Comparison of ENCODE assay signal across 8 cellular contexts in the genomic region with DNA sequence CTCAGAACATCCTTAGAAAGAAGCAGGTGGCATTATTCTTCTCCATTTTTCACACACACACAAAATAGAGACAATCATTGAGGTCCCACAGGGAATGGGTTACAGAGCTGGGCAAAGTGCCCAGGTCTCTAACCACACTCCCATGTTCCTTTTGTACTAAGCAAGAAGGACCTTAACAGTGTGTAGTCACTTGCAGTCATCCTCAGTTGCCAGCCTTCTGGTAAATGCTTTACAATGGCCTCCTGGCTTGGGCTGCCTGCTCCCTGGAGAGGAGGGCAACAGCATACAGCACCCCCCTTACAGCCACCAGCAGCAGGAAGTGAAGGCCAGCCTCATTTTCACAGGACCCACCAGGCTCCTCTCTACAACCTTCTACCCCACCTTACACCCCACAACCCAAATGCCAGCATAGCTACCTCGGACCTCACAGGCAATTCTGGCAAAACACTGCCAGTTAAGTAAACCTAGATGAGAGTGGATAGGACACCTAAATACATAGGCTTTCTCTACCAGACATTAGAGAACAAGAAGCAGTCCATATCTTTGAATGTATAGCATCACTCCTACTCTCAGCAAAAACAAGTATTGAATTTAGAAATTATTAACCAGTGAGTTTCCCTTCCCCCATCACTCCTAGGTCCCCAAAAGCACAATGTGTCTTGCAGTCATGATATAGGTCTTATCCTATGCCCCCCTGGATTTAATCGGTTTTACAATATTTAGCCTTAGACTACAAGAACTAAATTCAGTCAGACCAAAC.
DNase-seq lines count a peak whose midpoint lies in the region; ATAC-seq, FAIRE-seq and TF ChIP-seq lines count a peak whose summit lies in the region.

No MANE protein-coding gene starts in this region.

- TF ChIP-seq RAD21 in GM12878 (IDR thresholded peaks at IDR 0.05; ENCODE audit: insufficient read depth, low read depth, low read length): no peak

- H4K20me1 ChIP-seq in GM12878 (ENCODE audit: control insufficient read depth, insufficient read depth): no peaks in the 10 kb centered on the region; the same call in 1 of the 2 replicates

- no peaks in the 10 kb centered on the region; the same call in 1 of the 2 replicates for H3K4me1 ChIP-seq in GM12878 (ENCODE audit: control insufficient read depth, insufficient read depth, low read length)
- peaks cover 11% of the 10 kb centered on the region for H3K4me1 ChIP-seq in CD4-positive, alpha-beta memory T cell (ENCODE audit: insufficient read depth, low read length)

- H3K9me3 Mint-ChIP-seq in activated naive CD8-positive, alpha-beta T cell treated with anti-CD3 and anti-CD28 coated beads, Interleukin-2, amount 10 ng/mL, durations not matched to agents 7 days and 5 days: no peaks in the 10 kb centered on the region
- H3K9me3 Mint-ChIP-seq in activated naive CD8-positive, alpha-beta T cell treated with anti-CD3 and anti-CD28 coated beads for 36 hours: no peaks in the 10 kb centered on the region
- no peaks in the 10 kb centered on the region for H3K9me3 Mint-ChIP-seq in stimulated activated effector memory CD8-positive, alpha-beta T cell treated with anti-CD3 and anti-CD28 coated beads, Interleukin-12 subunit alpha, Interleukin-12 subunit beta, amount 100 ng/mL, for 72 hours
- H3K9me3 Mint-ChIP-seq in CD4-positive, alpha-beta memory T cell: no peaks in the 10 kb centered on the region

- in situ Hi-C loops in KBM-7 (cut with MboI; ENCODE audit: low pct_unique_long_range_greater_than_20kb, low sequenced_read_pairs) (no loop called here), GM12878 (cut with MboI) (no loop called here)

- H3K79me2 ChIP-seq in GM12878 (ENCODE audit: control insufficient read depth, insufficient read depth, low read length): peaks cover 33% of the 10 kb centered on the region

- H3K27me3 ChIP-seq in GM12878 (replicated peaks in 1 of 2; ENCODE audit: control insufficient read depth in 2 of 2, insufficient read depth in 2 of 2, low read length in 1 of 2): no peaks in the 10 kb centered on the region
- H3K27me3 ChIP-seq in CD4-positive, alpha-beta memory T cell (ENCODE audit: insufficient read depth, low read length): no peaks in the 10 kb centered on the region

- DNase-seq in activated naive CD8-positive, alpha-beta T cell treated with anti-CD3 and anti-CD28 coated beads, Interleukin-2, amount 10 ng/mL, durations not matched to agents 7 days and 5 days: no peak
- DNase-seq in activated naive CD8-positive, alpha-beta T cell treated with anti-CD3 and anti-CD28 coated beads for 36 hours: no peak
- peak; percentile 39 for DNase-seq in KBM-7
- no peak for DNase-seq in GM12878 (ENCODE audit: low read depth, low spot score)
- no peak for DNase-seq in stimulated activated effector memory CD8-positive, alpha-beta T cell treated with anti-CD3 and anti-CD28 coated beads, Interleukin-12 subunit alpha, Interleukin-12 subunit beta, amount 100 ng/mL, for 72 hours (ENCODE audit: low spot score in 2 of 2)
- no peak for DNase-seq in HEK293T (ENCODE audit: extremely low spot score)
- no peak for DNase-seq in CD4-positive, alpha-beta memory T cell
- no peak for DNase-seq in activated effector memory CD4-positive, alpha-beta T cell treated with anti-CD3 and anti-CD28 coated beads, Interleukin-2, amount 50 U/mL, for 16 hours

- intact Hi-C loops in GM12878 (cut with micrococcal nuclease; ENCODE audit: unreplicated experiment): no loop called here
- intact Hi-C loops in CD4-positive, alpha-beta memory T cell (cut with micrococcal nuclease): no loop called here

- H3K36me3 ChIP-seq in GM12878 (ENCODE audit: control insufficient read depth in 2 of 2, insufficient read depth in 2 of 2, low read length in 1 of 2): peaks cover 0 to 12% of the 10 kb centered on the region in 2 experiments; a peak in 1 of 4 replicates
- peaks cover 3% of the 10 kb centered on the region for H3K36me3 ChIP-seq in CD4-positive, alpha-beta memory T cell (ENCODE audit: insufficient read depth, low read length)

- POLR2A ChIA-PET in activated naive CD8-positive, alpha-beta T cell treated with anti-CD3 and anti-CD28 coated beads, Interleukin-2, amount 10 ng/mL, durations not matched to agents 7 days and 5 days (lab: Charles Lee): no interaction called here
- POLR2A ChIA-PET in GM12878 (lab: Charles Lee) (no interaction called here), HEK293T (lab: Yijun Ruan, JAX) (interaction anchor here (0.7 kb wide), 1 partner anchor 22 kb away, joined by 5 read pairs; no protein-coding TSS in a partner anchor)
- POLR2A ChIA-PET in CD4-positive, alpha-beta memory T cell (lab: Charles Lee; ENCODE audit: partially characterized antibody): no interaction called here

- SMC1A ChIA-PET in GM12878 (lab: Charles Lee; ENCODE audit: uncharacterized antibody, unreplicated experiment): interaction anchor here (0.6 to 6.5 kb wide), 15 partner anchors 9 to 630 kb away, joined by 3 to 36 read pairs (median 5); no protein-coding TSS in a partner anchor

- WGBS in GM12878 (ENCODE audit: insufficient coverage, insufficient replicate concordance, low lambda C conversion rate, missing lambda C conversion rate): 97% methylated on average over 2 of the region's 2 CpGs

- no peak for TF ChIP-seq CTCF in GM12878 (IDR thresholded peaks at IDR 0.05 in 2 of 3, conservative IDR thresholded peaks at IDR 0.05 in 1 of 3; ENCODE audit: control insufficient read depth in 2 of 3, extremely low read depth in 1 of 3, insufficient read depth in 1 of 3, low read depth in 3 of 3, low read length in 3 of 3)

- peaks cover 9% of the 10 kb centered on the region for H3K4me1 Mint-ChIP-seq in activated naive CD8-positive, alpha-beta T cell treated with anti-CD3 and anti-CD28 coated beads, Interleukin-2, amount 10 ng/mL, durations not matched to agents 7 days and 5 days
- peaks cover 14% of the 10 kb centered on the region for H3K4me1 Mint-ChIP-seq in activated naive CD8-positive, alpha-beta T cell treated with anti-CD3 and anti-CD28 coated beads for 36 hours
- peaks cover 31% of the 10 kb centered on the region for H3K4me1 Mint-ChIP-seq in stimulated activated effector memory CD8-positive, alpha-beta T cell treated with anti-CD3 and anti-CD28 coated beads, Interleukin-12 subunit alpha, Interleukin-12 subunit beta, amount 100 ng/mL, for 72 hours
- peaks cover 16 to 50% (median 25%) of the 10 kb centered on the region in 4 donors for H3K4me1 Mint-ChIP-seq in CD4-positive, alpha-beta memory T cell

- no peak overlapping the region for H2AFZ ChIP-seq in GM12878 (ENCODE audit: control insufficient read depth, low read depth, low read length)

- RAD21 ChIA-PET in GM12878 (lab: Charles Lee; ENCODE audit: unreplicated experiment): interaction anchor here (0.7 to 1.4 kb wide), 5 partner anchors 22 to 89 kb away, joined by 3 to 5 read pairs (median 3); a partner anchor contains a TSS

- no peak overlapping the region for H3K4me3 ChIP-seq in GM12878
- no peak overlapping the region for H3K4me3 ChIP-seq in CD4-positive, alpha-beta memory T cell (ENCODE audit: low read length in 2 of 2)

- no peak overlapping the region for H3K27ac Mint-ChIP-seq in activated naive CD8-positive, alpha-beta T cell treated with anti-CD3 and anti-CD28 coated beads, Interleukin-2, amount 10 ng/mL, durations not matched to agents 7 days and 5 days
- no peak overlapping the region for H3K27ac Mint-ChIP-seq in activated naive CD8-positive, alpha-beta T cell treated with anti-CD3 and anti-CD28 coated beads for 36 hours
- H3K27ac Mint-ChIP-seq in stimulated activated effector memory CD8-positive, alpha-beta T cell treated with anti-CD3 and anti-CD28 coated beads, Interleukin-12 subunit alpha, Interleukin-12 subunit beta, amount 100 ng/mL, for 72 hours: peak overlapping the region; percentile 48
- H3K27ac Mint-ChIP-seq in CD4-positive, alpha-beta memory T cell: peak overlapping the region in 3 of 7 donors; percentile 17 to 85 (median 76)

- no peaks in the 10 kb centered on the region for H3K9me3 ChIP-seq in GM12878 (replicated peaks; ENCODE audit: control insufficient read depth, insufficient read depth, low read length)
- H3K9me3 ChIP-seq in CD4-positive, alpha-beta memory T cell (ENCODE audit: control insufficient read depth in 1 of 2, low read length in 2 of 2): no peaks in the 10 kb centered on the region

- H3K36me3 Mint-ChIP-seq in activated naive CD8-positive, alpha-beta T cell treated with anti-CD3 and anti-CD28 coated beads, Interleukin-2, amount 10 ng/mL, durations not matched to agents 7 days and 5 days: peaks cover 26% of the 10 kb centered on the region
- peaks cover 11% of the 10 kb centered on the region for H3K36me3 Mint-ChIP-seq in activated naive CD8-positive, alpha-beta T cell treated with anti-CD3 and anti-CD28 coated beads for 36 hours
- peaks cover 14% of the 10 kb centered on the region for H3K36me3 Mint-ChIP-seq in stimulated activated effector memory CD8-positive, alpha-beta T cell treated with anti-CD3 and anti-CD28 coated beads, Interleukin-12 subunit alpha, Interleukin-12 subunit beta, amount 100 ng/mL, for 72 hours
- H3K36me3 Mint-ChIP-seq in CD4-positive, alpha-beta memory T cell: peaks cover 30 to 32% of the 10 kb centered on the region in 2 donors

- FAIRE-seq in GM12878 (lab: Jason Lieb, UNC): no peak

- no peak overlapping the region for H3K27ac ChIP-seq in GM12878 (ENCODE audit: control insufficient read depth, insufficient read depth)
- no peak overlapping the region for H3K27ac ChIP-seq in CD4-positive, alpha-beta memory T cell (ENCODE audit: low read depth, low read length)

- no peak for TF ChIP-seq POLR2A in GM12878 (IDR thresholded peaks at IDR 0.05; ENCODE audit: low read depth, low read length)

- no peak overlapping the region for H3K4me2 ChIP-seq in GM12878 (ENCODE audit: control insufficient read depth, insufficient read depth)

- CTCF ChIA-PET in GM12878 (lab: Yijun Ruan, JAX): interaction anchor here (1.5 to 2.6 kb wide), 2 partner anchors 12 to 89 kb away, joined by 3 to 11 read pairs; a partner anchor contains a TSS
- CTCF ChIA-PET in HEK293T (lab: Yijun Ruan, JAX): interaction anchor here (0.6 kb wide), 1 partner anchor 82 kb away, joined by 3 read pairs; no protein-coding TSS in a partner anchor
- CTCF ChIA-PET in CD4-positive, alpha-beta memory T cell (lab: Charles Lee; ENCODE audit: partially characterized antibody): no interaction called here

- H3K9ac ChIP-seq in GM12878 (ENCODE audit: control insufficient read depth, insufficient read depth, low read length): no peak overlapping the region

- no TSS peak for BruUV-seq in GM12878 (replicated peaks; lab: Mats Ljungman, UMichigan)

- H3K27me3 Mint-ChIP-seq in activated naive CD8-positive, alpha-beta T cell treated with anti-CD3 and anti-CD28 coated beads, Interleukin-2, amount 10 ng/mL, durations not matched to agents 7 days and 5 days: no peaks in the 10 kb centered on the region
- no peaks in the 10 kb centered on the region for H3K27me3 Mint-ChIP-seq in activated naive CD8-positive, alpha-beta T cell treated with anti-CD3 and anti-CD28 coated beads for 36 hours
- H3K27me3 Mint-ChIP-seq in CD4-positive, alpha-beta memory T cell: no peaks in the 10 kb centered on the region

- peak; percentile 14 for ATAC-seq in activated naive CD8-positive, alpha-beta T cell treated with anti-CD3 and anti-CD28 coated beads, Interleukin-2, amount 10 ng/mL, durations not matched to agents 7 days and 5 days (ENCODE audit: low read depth)
- peak; percentile 83 for ATAC-seq in GM12878
- no peak for ATAC-seq in stimulated activated effector memory CD8-positive, alpha-beta T cell treated with anti-CD3 and anti-CD28 coated beads, Interleukin-12 subunit alpha, Interleukin-12 subunit beta, amount 100 ng/mL, for 72 hours

- H3K4me3 Mint-ChIP-seq in activated naive CD8-positive, alpha-beta T cell treated with anti-CD3 and anti-CD28 coated beads, Interleukin-2, amount 10 ng/mL, durations not matched to agents 7 days and 5 days: no peak overlapping the region
- H3K4me3 Mint-ChIP-seq in activated naive CD8-positive, alpha-beta T cell treated with anti-CD3 and anti-CD28 coated beads for 36 hours: no peak overlapping the region
- H3K4me3 Mint-ChIP-seq in stimulated activated effector memory CD8-positive, alpha-beta T cell treated with anti-CD3 and anti-CD28 coated beads, Interleukin-12 subunit alpha, Interleukin-12 subunit beta, amount 100 ng/mL, for 72 hours: no peak overlapping the region
- H3K4me3 Mint-ChIP-seq in CD4-positive, alpha-beta memory T cell: no peak overlapping the region

- TF ChIP-seq EP300 in GM12878 (IDR thresholded peaks at IDR 0.05; ENCODE audit: borderline replicate concordance in 1 of 2, control insufficient read depth in 1 of 2, low read depth in 2 of 2, low read length in 2 of 2): no peak
